Comparison of ENCODE assay signal across 8 cellular contexts in the genomic region with DNA sequence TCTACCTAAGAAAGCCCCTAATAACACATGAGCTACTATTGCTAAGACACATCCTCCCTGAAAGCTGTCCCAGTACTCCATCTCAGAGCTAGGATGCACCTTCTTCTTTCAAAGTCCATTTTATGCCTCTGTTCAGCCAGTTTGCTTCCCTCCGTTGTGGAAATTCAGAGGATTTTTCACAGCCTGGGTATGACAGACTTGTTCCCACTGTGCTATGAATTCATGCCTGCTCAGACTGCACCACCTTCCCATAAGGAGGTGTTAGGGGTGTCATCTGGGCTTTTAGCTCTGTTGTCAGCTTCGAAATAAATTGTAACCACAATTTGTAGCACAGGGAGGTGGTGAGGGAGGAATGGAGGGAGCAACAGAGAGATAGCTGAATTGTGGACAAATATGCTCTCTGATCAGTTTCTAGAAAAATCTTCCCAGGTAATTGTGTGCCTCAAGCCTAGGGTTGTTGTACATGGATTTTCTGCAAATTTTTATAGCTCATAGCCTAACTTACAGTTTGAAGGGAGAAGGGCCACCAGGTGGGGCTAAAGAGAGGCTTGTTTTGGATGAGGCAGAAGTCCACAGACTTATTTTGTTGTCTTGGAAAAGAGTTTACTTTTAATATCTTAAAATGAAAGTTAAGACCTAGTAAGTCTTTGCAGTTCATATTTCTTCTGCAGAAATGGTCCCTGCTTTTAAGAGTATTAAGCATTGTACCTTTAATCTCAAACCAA.
DNase-seq lines count a peak whose midpoint lies in the region; ATAC-seq and TF ChIP-seq lines count a peak whose summit lies in the region.

No MANE protein-coding gene starts in this region.

- H2AFZ ChIP-seq in parathyroid adenoma = no peak overlapping the region

- no peaks in the 10 kb centered on the region for H3K9me3 ChIP-seq in parathyroid adenoma (ENCODE audit: control insufficient read depth, low read length)

- H3K27me3 ChIP-seq in parathyroid adenoma (ENCODE audit: control insufficient read depth, insufficient read depth, low read length) = no peaks in the 10 kb centered on the region

- H3K4me3 ChIP-seq in fibroblast of villous mesenchyme (ENCODE audit: low read depth, low read length) (no peak overlapping the region), parathyroid adenoma (ENCODE audit: low read depth, low read length) (no peak overlapping the region)

- in situ Hi-C loops in GM13976 (cut with MboI; ENCODE audit: low sequenced_read_pairs, unreplicated experiment) = no loop called here

- no peak overlapping the region for H3K9ac ChIP-seq in parathyroid adenoma

- ATAC-seq in GM19455 (IDR thresholded peaks at IDR 0.05; ENCODE audit: unreplicated experiment) = no peak

- no peaks in the 10 kb centered on the region for H3K79me2 ChIP-seq in parathyroid adenoma

- H3K4me2 ChIP-seq in parathyroid adenoma (ENCODE audit: low read length) = no peak overlapping the region

- no peaks in the 10 kb centered on the region for H3K36me3 ChIP-seq in parathyroid adenoma (ENCODE audit: control insufficient read depth, insufficient read depth, low read length)

- H3K27ac ChIP-seq in parathyroid adenoma = no peak overlapping the region

- H3K4me1 ChIP-seq in parathyroid adenoma = no peaks in the 10 kb centered on the region

- DNase-seq in Ammon's horn (ENCODE audit: low spot score) (peak; percentile 62), GM13976 (ENCODE audit: low spot score) (peak; percentile 55), HT1080 (ENCODE audit: low read depth) (peak; percentile 7), T1000 (lab: John Stamatoyannopoulos, UW) (peak; percentile 25), fibroblast of villous mesenchyme (ENCODE audit: low read depth) (peak; percentile 42)
- no peak for DNase-seq in effector CD8-positive, alpha-beta T cell (lab: John Stamatoyannopoulos, UW)

- TF ChIP-seq CTCF in GM13976 (IDR thresholded peaks at IDR 0.05; ENCODE audit: borderline replicate concordance, control extremely low read depth, extremely low read depth, insufficient read depth, missing control alignments) (peak; percentile 48), fibroblast of villous mesenchyme (IDR thresholded peaks at IDR 0.05; ENCODE audit: insufficient read depth, low read depth, low read length) (peak; percentile 51), parathyroid adenoma (IDR thresholded peaks at IDR 0.05) (peak; percentile 37)
